19 cellular contexts compared by ENCODE assay signal in genomic region chr20:39547546-39548410, GRCh38.
DNase-seq lines count a peak whose midpoint lies in the region; ATAC-seq, FAIRE-seq and TF ChIP-seq lines count a peak whose summit lies in the region.
"Had no signal": no experiment of that assay in that cellular context is flagged by ENCODE, and none has a peak within 500 bp of the region (broad histone marks: within the 10 kb centered on the region; RNA-seq: fewer than 3 reads in every experiment).

No MANE protein-coding gene starts in this region.

- TF ChIP-seq CTCF in HepG2 (CRISPR knock-in tag; IDR thresholded peaks at IDR 0.05) (no peak), right lobe of liver (IDR thresholded peaks at IDR 0.05) (no peak), RWPE2 (IDR thresholded peaks at IDR 0.05; ENCODE audit: poor library complexity, severe bottlenecking) (peak; percentile 26)

- peaks cover 58% of the 10 kb centered on the region for H3K9me3 ChIP-seq in HepG2 (ENCODE audit: low read length)
- H3K9me3 ChIP-seq in right lobe of liver, result no peaks in the 10 kb centered on the region
- peaks cover 2% of the 10 kb centered on the region for H3K9me3 ChIP-seq in RWPE2 (ENCODE audit: severe bottlenecking)
- H3K9me3 ChIP-seq: BLaER1 had no signal

- no peak overlapping the region for H2BK5ac ChIP-seq in mesendoderm (ENCODE audit: low read length)

- no peaks in the 10 kb centered on the region for H3K36me3 ChIP-seq in HepG2 (replicated peaks in 1 of 2; ENCODE audit: control insufficient read depth in 1 of 2, insufficient read depth in 2 of 2, low read length in 2 of 2)
- H3K36me3 ChIP-seq in right lobe of liver, result no peaks in the 10 kb centered on the region
- no peaks in the 10 kb centered on the region for H3K36me3 ChIP-seq in RWPE2 (ENCODE audit: low read depth)
- H3K36me3 ChIP-seq in mesendoderm (ENCODE audit: control insufficient read depth, insufficient read depth, low read length), result no peaks in the 10 kb centered on the region
- H3K36me3 ChIP-seq: BLaER1 had no signal

- no peaks in the 10 kb centered on the region for H4K20me1 ChIP-seq in HepG2 (ENCODE audit: insufficient read depth, low read length)
- H4K20me1 ChIP-seq: BLaER1 had no signal

- H3K4me1 ChIP-seq in HepG2 (ENCODE audit: insufficient read depth, low read length), result no peaks in the 10 kb centered on the region
- no peaks in the 10 kb centered on the region for H3K4me1 ChIP-seq in right lobe of liver
- H3K4me1 ChIP-seq in RWPE2 (ENCODE audit: insufficient read depth, poor library complexity, severe bottlenecking), result no peaks in the 10 kb centered on the region
- H3K4me1 ChIP-seq in mesendoderm (ENCODE audit: control insufficient read depth, low read depth, low read length), result no peaks in the 10 kb centered on the region
- H3K4me1 ChIP-seq: BLaER1 had no signal

- POLR2A ChIA-PET in HepG2 (lab: Yijun Ruan, JAX), result no interaction called here

- H3K23ac ChIP-seq in mesendoderm (ENCODE audit: low read length), result no peak overlapping the region

- no peak overlapping the region for H2AFZ ChIP-seq in HepG2 (ENCODE audit: low read length)

- no peak overlapping the region for H4K8ac ChIP-seq in mesendoderm (ENCODE audit: low read depth, low read length)

- no TSS peak for BruUV-seq in HepG2 (replicated peaks; lab: Mats Ljungman, UMichigan)

- H2BK120ac ChIP-seq in mesendoderm (ENCODE audit: low read depth, low read length), result no peak overlapping the region

- intact Hi-C loops in HepG2 (cut with micrococcal nuclease; ENCODE audit: unreplicated experiment) (no loop called here), right lobe of liver (cut with DNase I) (no loop called here)

- H3K4ac ChIP-seq in mesendoderm (ENCODE audit: low read depth, low read length), result no peak overlapping the region

- no peak overlapping the region for H3K4me3 ChIP-seq in HepG2 (replicated peaks in 1 of 3; ENCODE audit: insufficient read depth in 1 of 3, low read depth in 2 of 3, low read length in 3 of 3)
- H3K4me3 ChIP-seq in right lobe of liver, result no peak overlapping the region
- no peak overlapping the region for H3K4me3 ChIP-seq in RWPE2 (ENCODE audit: severe bottlenecking)
- no peak overlapping the region for H3K4me3 ChIP-seq in mesendoderm (ENCODE audit: low read length)
- H3K4me3 ChIP-seq: BLaER1 had no signal

- no peak for FAIRE-seq in HepG2 (lab: Jason Lieb, UNC)

- CTCF ChIA-PET in HepG2 (lab: Yijun Ruan, JAX; ENCODE audit: low intra/inter-chr PET ratio, low total read pairs), result no interaction called here

- no peak overlapping the region for H3K56ac ChIP-seq in mesendoderm (ENCODE audit: low read length)

- no peak overlapping the region for H2BK15ac ChIP-seq in mesendoderm (replicated peaks; ENCODE audit: low read depth)

- no peak overlapping the region for H3K9ac ChIP-seq in HepG2 (ENCODE audit: insufficient read depth, low read depth, low read length)
- H3K9ac ChIP-seq in mesendoderm (ENCODE audit: low read length), result no peak overlapping the region
- H3K9ac ChIP-seq: BLaER1 had no signal

- H3K27ac ChIP-seq in HepG2 (ENCODE audit: extremely low read length, insufficient read depth, low read length) (no peak overlapping the region), right lobe of liver (no peak overlapping the region), RWPE2 (ENCODE audit: poor library complexity, severe bottlenecking) (no peak overlapping the region), mesendoderm (ENCODE audit: low read depth, low read length) (no peak overlapping the region)
- H3K27ac ChIP-seq: 22Rv1, BLaER1, HL-60, RWPE1 had no signal

- in situ Hi-C loops in HepG2 (cut with HindIII; ENCODE audit: extremely low pct_ligation_motif_present, low pct_unique_long_range_greater_than_20kb), result no loop called here

- no peaks in the 10 kb centered on the region for H3K27me3 ChIP-seq in HepG2 (ENCODE audit: control insufficient read depth in 1 of 2, insufficient read depth in 2 of 2, low read length in 2 of 2)
- H3K27me3 ChIP-seq in right lobe of liver, result no peaks in the 10 kb centered on the region
- no peaks in the 10 kb centered on the region for H3K27me3 ChIP-seq in RWPE2 (ENCODE audit: insufficient read depth, poor library complexity, severe bottlenecking)
- H3K27me3 ChIP-seq in mesendoderm (ENCODE audit: insufficient read depth, low read length, poor library complexity), result no peaks in the 10 kb centered on the region
- H3K27me3 ChIP-seq: BLaER1 had no signal

- H3K18ac ChIP-seq in mesendoderm (ENCODE audit: low read length), result no peak overlapping the region

- no peak for DNase-seq in HepG2 (ENCODE audit: low spot score)
- DNase-seq in right lobe of liver, result no peak
- DNase-seq in RWPE2 (ENCODE audit: low spot score), result no peak
- DNase-seq in mesendoderm, result peak; percentile 18
- no peak for DNase-seq in stimulated activated CD4-positive, alpha-beta T cell treated with anti-CD3 and anti-CD28 coated beads, Interleukin-1b, Interleukin-23, amount 100 ng/mL, for 48 hours
- no peak for DNase-seq in GOT3 (lab: John Stamatoyannopoulos, UW)
- no peak for DNase-seq in NCI-H2196 (lab: John Stamatoyannopoulos, UW; ENCODE audit: unreplicated experiment)
- DNase-seq: DMS 273 treated with DMSO at 0.1 percent for 48 hours, EL, KBM-7, NCI-H1417, NCI-H1930, NCI-H2171, NCI-H510A had no signal

- no peak overlapping the region for H2AK5ac ChIP-seq in mesendoderm (ENCODE audit: low read length)

- 10% methylated on average over 6 of the region's 6 CpGs for WGBS in HepG2 (ENCODE audit: low lambda C conversion rate)
- WGBS in right lobe of liver (ENCODE audit: insufficient coverage, low coverage, low lambda C conversion rate, missing lambda C conversion rate), result 50% methylated on average over 6 of the region's 6 CpGs
- no CpG with 5 or more reads among the region's 6 CpGs for WGBS in mesendoderm (ENCODE audit: extremely low coverage, insufficient coverage, low lambda C conversion rate)

- H3K4me2 ChIP-seq in HepG2 (ENCODE audit: low read depth, low read length), result no peak overlapping the region
- H3K4me2 ChIP-seq in mesendoderm (ENCODE audit: low read length), result no peak overlapping the region
- H3K4me2 ChIP-seq: BLaER1 had no signal

- H4K5ac ChIP-seq in mesendoderm (ENCODE audit: low read length), result no peak overlapping the region

- H3K79me1 ChIP-seq in mesendoderm (ENCODE audit: low read length), result no peaks in the 10 kb centered on the region

- no peak for TF ChIP-seq RAD21 in HepG2 (CRISPR knock-in tag; IDR thresholded peaks at IDR 0.05)

- TF ChIP-seq POLR2A in HepG2 (IDR thresholded peaks at IDR 0.05; ENCODE audit: insufficient read depth in 1 of 2, low read depth in 2 of 2, low read length in 2 of 2), result no peak
- no peak for TF ChIP-seq POLR2A in right lobe of liver (IDR thresholded peaks at IDR 0.05)

- TF ChIP-seq EP300 in HepG2 (IDR thresholded peaks at IDR 0.05; ENCODE audit: low read depth in 2 of 2, low read length in 2 of 2) (no peak), HepG2 (CRISPR knock-in tag; IDR thresholded peaks at IDR 0.05; ENCODE audit: borderline replicate concordance) (no peak)

- ATAC-seq in HepG2 (no peak), right lobe of liver (no peak), RWPE2 (ENCODE audit: low read depth) (no peak), HG03457 (IDR thresholded peaks at IDR 0.05; ENCODE audit: unreplicated experiment) (no peak)

- H3K79me2 ChIP-seq in HepG2 (ENCODE audit: insufficient read depth, low read length) (no peaks in the 10 kb centered on the region), mesendoderm (ENCODE audit: control insufficient read depth, insufficient read depth, low read length) (no peaks in the 10 kb centered on the region)

TF ChIP-seq in HepG2, 621 proteins besides CTCF, POLR2A, EP300 and RAD21:
- TF ChIP-seq GABPB1 (CRISPR knock-in tag; IDR thresholded peaks at IDR 0.05) (no peak), CEBPB (IDR thresholded peaks at IDR 0.05; ENCODE audit: borderline replicate concordance, low read depth, low read length) (peak; percentile 56; the same call in 1 of the 2 replicates)
